In genomic region chr22:46775789-46776485, GRCh38 we compare ENCODE assay signal across 10 cellular contexts. TPM values are rescaled to one million over a fixed set of nuclear protein-coding genes. Genes with fewer than 3 reads are reported as not detected.
DNase-seq lines count a peak whose midpoint lies in the region; ATAC-seq and TF ChIP-seq lines count a peak whose summit lies in the region.
"Had no signal": no experiment of that assay in that cellular context is flagged by ENCODE, and none has a peak within 500 bp of the region (broad histone marks: within the 10 kb centered on the region; RNA-seq: fewer than 3 reads in every experiment).

No MANE protein-coding gene starts in this region.

- H3K27me3 Mint-ChIP-seq in activated naive CD8-positive, alpha-beta T cell treated with anti-CD3 and anti-CD28 coated beads, Interleukin-2, amount 10 ng/mL, durations not matched to agents 7 days and 5 days: peaks cover under 1% of the 10 kb centered on the region
- no peaks in the 10 kb centered on the region for H3K27me3 Mint-ChIP-seq in memory B cell

- peaks cover 36 to 92% (median 89%) of the 10 kb centered on the region in 11 experiments for H4K20me1 ChIP-seq in BLaER1 treated with 17β-estradiol and CSF1 and Interleukin-3, amounts not matched to agents 10 nM and 100 nM

- H3K9me3 Mint-ChIP-seq in activated naive CD8-positive, alpha-beta T cell treated with anti-CD3 and anti-CD28 coated beads, Interleukin-2, amount 10 ng/mL, durations not matched to agents 7 days and 5 days: no peaks in the 10 kb centered on the region
- H3K9me3 Mint-ChIP-seq in memory B cell: no peaks in the 10 kb centered on the region

- peaks cover 64 to 72% (median 67%) of the 10 kb centered on the region in 10 experiments for H3K4me1 ChIP-seq in BLaER1 treated with 17β-estradiol and CSF1 and Interleukin-3, amounts not matched to agents 10 nM and 100 nM

- peak overlapping the region; percentile 94 for H3K27ac Mint-ChIP-seq in activated naive CD8-positive, alpha-beta T cell treated with anti-CD3 and anti-CD28 coated beads, Interleukin-2, amount 10 ng/mL, durations not matched to agents 7 days and 5 days
- H3K27ac Mint-ChIP-seq in memory B cell: peak overlapping the region; percentile 89

- ATAC-seq in GM18505 (IDR thresholded peaks at IDR 0.05; ENCODE audit: unreplicated experiment): no peak
- ATAC-seq in activated naive CD8-positive, alpha-beta T cell treated with anti-CD3 and anti-CD28 coated beads, Interleukin-2, amount 10 ng/mL, durations not matched to agents 7 days and 5 days (ENCODE audit: low read depth): no peak
- no peak for ATAC-seq in memory B cell (ENCODE audit: low read depth)
- no peak for ATAC-seq in GM21360 (IDR thresholded peaks at IDR 0.05; ENCODE audit: unreplicated experiment)
- ATAC-seq: left ventricle myocardium superior had no signal

- no peaks in the 10 kb centered on the region for H3K27me3 ChIP-seq in BLaER1 treated with 17β-estradiol and CSF1 and Interleukin-3, amounts not matched to agents 10 nM and 100 nM

- H3K9me3 ChIP-seq in BLaER1 treated with 17β-estradiol and CSF1 and Interleukin-3, amounts not matched to agents 10 nM and 100 nM (replicated peaks in 1 of 11): no peaks in the 10 kb centered on the region

- H3K4me2 ChIP-seq in BLaER1 treated with 17β-estradiol and CSF1 and Interleukin-3, amounts not matched to agents 10 nM and 100 nM: peak overlapping the region; percentile 84 to 98 (median 92)

- no peak for DNase-seq in activated naive CD8-positive, alpha-beta T cell treated with anti-CD3 and anti-CD28 coated beads, Interleukin-2, amount 10 ng/mL, durations not matched to agents 7 days and 5 days
- no peak for DNase-seq in memory B cell (ENCODE audit: low spot score in 2 of 2)
- DNase-seq in DMS79 treated with DMSO at 0.1 percent for 48 hours (lab: John Stamatoyannopoulos, UW): no peak
- DNase-seq in activated CD4-positive, CD25-positive, alpha-beta regulatory T cell treated with anti-CD3 and anti-CD28 coated beads, Interleukin-2, amount 50 U/mL, for 72 hours: no peak
- no peak for DNase-seq in globus pallidus (ENCODE audit: low spot score)
- DNase-seq: DMS153, left ventricle myocardium superior had no signal

- peaks cover 0 to 27% (median 4%) of the 10 kb centered on the region in 11 experiments; a peak in 6 of 22 replicates for H3K36me3 ChIP-seq in BLaER1 treated with 17β-estradiol and CSF1 and Interleukin-3, amounts not matched to agents 10 nM and 100 nM

- H3K36me3 Mint-ChIP-seq in activated naive CD8-positive, alpha-beta T cell treated with anti-CD3 and anti-CD28 coated beads, Interleukin-2, amount 10 ng/mL, durations not matched to agents 7 days and 5 days: peaks cover 11% of the 10 kb centered on the region
- H3K36me3 Mint-ChIP-seq in memory B cell: peaks cover 5% of the 10 kb centered on the region

- POLR2A ChIA-PET in activated naive CD8-positive, alpha-beta T cell treated with anti-CD3 and anti-CD28 coated beads, Interleukin-2, amount 10 ng/mL, durations not matched to agents 7 days and 5 days (lab: Charles Lee): interaction anchor here (0.9 to 6.3 kb wide), 3 partner anchors 13 to 15 kb away, joined by 3 to 64 read pairs (median 7); partner anchors contain the start of gene TBC1D22A

- H3K4me3 Mint-ChIP-seq in activated naive CD8-positive, alpha-beta T cell treated with anti-CD3 and anti-CD28 coated beads, Interleukin-2, amount 10 ng/mL, durations not matched to agents 7 days and 5 days: peak overlapping the region; percentile 88
- peak overlapping the region; percentile 74 for H3K4me3 Mint-ChIP-seq in memory B cell

- peaks cover 50% of the 10 kb centered on the region for H3K4me1 Mint-ChIP-seq in activated naive CD8-positive, alpha-beta T cell treated with anti-CD3 and anti-CD28 coated beads, Interleukin-2, amount 10 ng/mL, durations not matched to agents 7 days and 5 days
- peaks cover 56% of the 10 kb centered on the region for H3K4me1 Mint-ChIP-seq in memory B cell

- H3K4me3 ChIP-seq in BLaER1 treated with 17β-estradiol and CSF1 and Interleukin-3, amounts not matched to agents 10 nM and 100 nM: peak overlapping the region in 6 of 10 experiments; percentile 20 to 54 (median 44); a peak in 5 of 20 replicates

- peak; percentile 17 for TF ChIP-seq POLR2A in GM18505 (IDR thresholded peaks at IDR 0.05; ENCODE audit: borderline replicate concordance, extremely low read depth, insufficient read depth, insufficient read length)

- H3K9ac ChIP-seq in BLaER1 treated with 17β-estradiol and CSF1 and Interleukin-3, amounts not matched to agents 10 nM and 100 nM: peak overlapping the region; percentile 68 to 80 (median 74); a peak in 18 of 22 replicates

- peak overlapping the region; percentile 72 to 88 (median 83); a peak in 20 of 22 replicates for H3K27ac ChIP-seq in BLaER1 treated with 17β-estradiol and CSF1 and Interleukin-3, amounts not matched to agents 10 nM and 100 nM

RNA-seq across cellular contexts. Expression of gene TBC1D22A, which starts 13.5 kb away (rescaled TPM):
- 10 to 100 TPM; 47.2 to 49.1 TPM for total RNA-seq in activated naive CD8-positive, alpha-beta T cell treated with anti-CD3 and anti-CD28 coated beads, Interleukin-2, amount 10 ng/mL, durations not matched to agents 7 days and 5 days

RNA-seq across cellular contexts. Expression of gene CERK, which starts 37.9 kb away (rescaled TPM):
- total RNA-seq in activated naive CD8-positive, alpha-beta T cell treated with anti-CD3 and anti-CD28 coated beads, Interleukin-2, amount 10 ng/mL, durations not matched to agents 7 days and 5 days: 10 to 100 TPM; 90.8 to 94.9 TPM
